ENCODE assay signal across 12 cellular contexts in the genomic region with DNA sequence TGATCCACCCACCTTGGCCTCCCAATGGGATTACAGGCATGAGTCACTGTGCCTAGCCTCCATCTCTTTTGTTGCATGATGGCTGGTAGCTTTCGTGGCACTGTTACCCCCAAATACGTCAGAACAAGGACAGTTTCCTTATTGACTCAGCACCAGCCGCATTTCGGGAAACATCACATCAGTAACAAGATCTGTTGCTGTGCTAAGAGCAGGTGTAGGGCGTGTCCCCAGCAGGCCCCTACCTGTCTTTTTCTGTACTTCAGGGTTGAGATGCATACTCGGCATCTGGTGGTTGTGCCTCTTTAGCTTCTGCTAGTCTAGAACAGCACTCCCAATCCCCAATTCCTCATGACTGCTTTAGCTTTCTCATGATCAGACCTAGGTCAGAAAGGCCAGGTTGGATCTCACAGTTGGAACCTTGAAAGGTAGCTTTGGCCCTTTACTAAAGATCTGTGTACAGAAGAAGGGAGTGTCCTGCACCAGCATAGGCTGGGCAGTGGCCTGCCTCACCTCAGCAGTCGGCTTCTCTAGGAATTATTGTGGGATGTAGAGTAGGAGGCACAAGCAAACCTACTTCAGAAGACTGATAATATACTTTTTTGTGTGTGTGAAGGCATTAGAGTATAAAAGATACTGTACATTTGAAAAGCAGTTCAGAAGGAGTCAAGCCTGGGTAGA. TPM values are rescaled to one million over a fixed set of nuclear protein-coding genes. Genes with fewer than 3 reads are reported as not detected.
DNase-seq lines count a peak whose midpoint lies in the region; ATAC-seq and TF ChIP-seq lines count a peak whose summit lies in the region.
"Had no signal": no experiment of that assay in that cellular context is flagged by ENCODE, and none has a peak within 500 bp of the region (broad histone marks: within the 10 kb centered on the region; RNA-seq: fewer than 3 reads in every experiment).

No MANE protein-coding gene starts in this region.

- H3K4me1 ChIP-seq in CD4-positive, CD25-positive, alpha-beta regulatory T cell (ENCODE audit: control insufficient read depth, insufficient read depth, low read length, poor library complexity, severe bottlenecking): peaks cover 15% of the 10 kb centered on the region
- H3K4me1 ChIP-seq in left lung (no peaks in the 10 kb centered on the region), PC-3 (ENCODE audit: insufficient read depth, low read length) (no peaks in the 10 kb centered on the region)

- H4K20me1 ChIP-seq in PC-3 (ENCODE audit: low read length): no peaks in the 10 kb centered on the region

- peak overlapping the region; percentile 74 to 90 (median 83) for H3K27ac Mint-ChIP-seq in CD4-positive, CD25-positive, alpha-beta regulatory T cell
- peak overlapping the region; percentile 55 for H3K27ac Mint-ChIP-seq in T-helper 1 cell treated with Interleukin-12 subunit alpha and Interleukin-12 subunit beta and Interleukin-4 antibody, amounts not matched to agents 30 μg/mL and 1 μg/mL, for 36 hours

- no peak for DNase-seq in CD4-positive, CD25-positive, alpha-beta regulatory T cell
- peak; percentile 84 for DNase-seq in COLO668 (lab: John Stamatoyannopoulos, UW; ENCODE audit: unreplicated experiment)
- no peak for DNase-seq in left lung
- DNase-seq in PC-3: no peak
- DNase-seq in NCI-H146 treated with DMSO at 0.1 percent for 48 hours (lab: John Stamatoyannopoulos, UW; ENCODE audit: unreplicated experiment): no peak
- DNase-seq in inferior parietal cortex (ENCODE audit: extremely low spot score): no peak
- DNase-seq: activated T-cell treated with anti-CD3 and anti-CD28 coated beads, Interleukin-2, amount 50 U/mL, for 48 hours; erythroblast; NCI-H69; retina; SHP77 treated with DMSO at 0.1 percent for 48 hours had no signal

- no peak overlapping the region for H3K4me3 ChIP-seq in CD4-positive, CD25-positive, alpha-beta regulatory T cell (ENCODE audit: low read depth, low read length)
- H3K4me3 ChIP-seq in left lung (no peak overlapping the region), PC-3 (ENCODE audit: low read length) (no peak overlapping the region)

- no peak overlapping the region for H3K4me3 Mint-ChIP-seq in CD4-positive, CD25-positive, alpha-beta regulatory T cell
- no peak overlapping the region for H3K4me3 Mint-ChIP-seq in T-helper 1 cell treated with Interleukin-12 subunit alpha and Interleukin-12 subunit beta and Interleukin-4 antibody, amounts not matched to agents 30 μg/mL and 1 μg/mL, for 36 hours

- peaks cover 17 to 32% (median 24%) of the 10 kb centered on the region in 4 donors for H3K4me1 Mint-ChIP-seq in CD4-positive, CD25-positive, alpha-beta regulatory T cell
- H3K4me1 Mint-ChIP-seq in T-helper 1 cell treated with Interleukin-12 subunit alpha and Interleukin-12 subunit beta and Interleukin-4 antibody, amounts not matched to agents 30 μg/mL and 1 μg/mL, for 36 hours (ENCODE audit: low read depth): peaks cover 47% of the 10 kb centered on the region

- CTCF ChIA-PET in PC-3 (lab: Charles Lee): no interaction called here

- H3K9ac ChIP-seq in PC-3 (ENCODE audit: low read length): no peak overlapping the region

- H3K79me2 ChIP-seq in PC-3 (ENCODE audit: low read length): peaks cover 85% of the 10 kb centered on the region

- intact Hi-C loops in left lung (cut with DNase I) (no loop called here), PC-3 (cut with micrococcal nuclease) (no loop called here)

- no peaks in the 10 kb centered on the region for H3K27me3 ChIP-seq in CD4-positive, CD25-positive, alpha-beta regulatory T cell (ENCODE audit: control insufficient read depth, insufficient read depth, low read length)
- H3K27me3 ChIP-seq in left lung (no peaks in the 10 kb centered on the region), PC-3 (ENCODE audit: low read length) (no peaks in the 10 kb centered on the region)

- no peaks in the 10 kb centered on the region for H3K9me2 ChIP-seq in PC-3 (replicated peaks; ENCODE audit: low read length)

- H2AFZ ChIP-seq in PC-3 (ENCODE audit: low read length): no peak overlapping the region

- POLR2A ChIA-PET in PC-3 (lab: Charles Lee; ENCODE audit: unreplicated experiment): no interaction called here

- no peak for ATAC-seq in CD4-positive, CD25-positive, alpha-beta regulatory T cell (ENCODE audit: low read depth in 2 of 2)
- ATAC-seq in left lung (peak; percentile 37), PC-3 (no peak)

- H3K27ac ChIP-seq in CD4-positive, CD25-positive, alpha-beta regulatory T cell (ENCODE audit: insufficient read depth, low read length, poor library complexity, severe bottlenecking): no peak overlapping the region
- H3K27ac ChIP-seq in left lung (no peak overlapping the region), PC-3 (ENCODE audit: low read length) (no peak overlapping the region)

- no peaks in the 10 kb centered on the region for H3K9me3 Mint-ChIP-seq in CD4-positive, CD25-positive, alpha-beta regulatory T cell
- no peaks in the 10 kb centered on the region for H3K9me3 Mint-ChIP-seq in T-helper 1 cell treated with Interleukin-12 subunit alpha and Interleukin-12 subunit beta and Interleukin-4 antibody, amounts not matched to agents 30 μg/mL and 1 μg/mL, for 36 hours

- no peaks in the 10 kb centered on the region for H3K27me3 Mint-ChIP-seq in CD4-positive, CD25-positive, alpha-beta regulatory T cell
- no peaks in the 10 kb centered on the region for H3K27me3 Mint-ChIP-seq in T-helper 1 cell treated with Interleukin-12 subunit alpha and Interleukin-12 subunit beta and Interleukin-4 antibody, amounts not matched to agents 30 μg/mL and 1 μg/mL, for 36 hours (ENCODE audit: low read depth)

- H3K9me3 ChIP-seq in CD4-positive, CD25-positive, alpha-beta regulatory T cell (ENCODE audit: control insufficient read depth in 2 of 2, low read length in 2 of 2): no peaks in the 10 kb centered on the region
- no peaks in the 10 kb centered on the region for H3K9me3 ChIP-seq in left lung
- H3K9me3 ChIP-seq in PC-3 (ENCODE audit: low read length): no peaks in the 10 kb centered on the region

- H3K36me3 Mint-ChIP-seq in CD4-positive, CD25-positive, alpha-beta regulatory T cell: peaks cover 26% of the 10 kb centered on the region
- peaks cover 30% of the 10 kb centered on the region for H3K36me3 Mint-ChIP-seq in T-helper 1 cell treated with Interleukin-12 subunit alpha and Interleukin-12 subunit beta and Interleukin-4 antibody, amounts not matched to agents 30 μg/mL and 1 μg/mL, for 36 hours (ENCODE audit: low read depth)

- no peaks in the 10 kb centered on the region for H3F3A ChIP-seq in PC-3 (ENCODE audit: low read length, unreplicated experiment)

- H3K4me2 ChIP-seq in PC-3 (ENCODE audit: low read length): no peak overlapping the region

- TF ChIP-seq CTCF in left lung (IDR thresholded peaks at IDR 0.05) (no peak), PC-3 (conservative IDR thresholded peaks at IDR 0.05; ENCODE audit: low read depth, low read length) (no peak)

- no TSS peak for BruUV-seq in PC-3 (replicated peaks; lab: Mats Ljungman, UMichigan)

- peaks cover 12% of the 10 kb centered on the region for H3K36me3 ChIP-seq in CD4-positive, CD25-positive, alpha-beta regulatory T cell (ENCODE audit: control insufficient read depth, insufficient read depth, low read length)
- H3K36me3 ChIP-seq in left lung: peaks cover 0 to 35% of the 10 kb centered on the region in 2 donors
- peaks cover 14% of the 10 kb centered on the region for H3K36me3 ChIP-seq in PC-3 (ENCODE audit: low read depth, low read length)

RNA-seq across cellular contexts. Expression of gene NSD2, which starts 36.8 kb away (rescaled TPM):
- total RNA-seq in CD4-positive, CD25-positive, alpha-beta regulatory T cell: 95.8 TPM
- polyA plus RNA-seq in CD4-positive, CD25-positive, alpha-beta regulatory T cell: 1 to 10 TPM; 5.9 to 7.6 (median 7.0) TPM
- total RNA-seq in left lung (10 to 100 TPM; 53.6 to 60.0 TPM), PC-3 (2014; rRNA removed) (69.0 and 87.1 TPM in 2 replicates)

RNA-seq across cellular contexts. Expression of gene LETM1, which starts 52.0 kb away (rescaled TPM):
- 41.8 TPM for total RNA-seq in CD4-positive, CD25-positive, alpha-beta regulatory T cell
- polyA plus RNA-seq in CD4-positive, CD25-positive, alpha-beta regulatory T cell: 10 to 100 TPM; 10.3 to 13.0 (median 12.3) TPM
- total RNA-seq in left lung (10 to 100 TPM; 40.8 to 52.3 TPM), PC-3 (2014; rRNA removed) (86.3 and 129 TPM in 2 replicates)
